Comparison of ENCODE assay signal across 3 cellular contexts in the genomic region with DNA sequence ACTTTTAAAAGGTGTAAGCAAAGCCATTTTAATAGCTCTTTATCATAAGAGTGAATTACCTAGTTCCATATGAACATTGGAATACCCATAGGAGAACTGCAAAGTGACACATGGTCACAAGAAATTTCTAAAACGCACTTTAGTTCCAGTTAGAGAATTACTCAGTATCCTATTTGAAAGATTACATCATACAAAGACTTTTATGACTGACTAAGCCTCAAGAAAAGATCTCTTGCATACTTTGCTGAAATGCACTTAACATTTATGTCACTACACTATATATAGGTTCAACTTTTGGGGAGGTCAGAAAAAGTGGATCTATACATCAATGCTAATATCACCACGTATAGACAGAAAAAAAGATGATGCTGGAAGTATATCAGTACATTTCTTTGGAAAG.
TF ChIP-seq lines count a peak whose summit lies in the region.

No MANE protein-coding gene starts in this region.

TF ChIP-seq in A549, 52 proteins besides CTCF, POLR2A, EP300 and RAD21 (continued from another document):
- TF ChIP-seq NPAS2 (CRISPR knock-in tag; IDR thresholded peaks at IDR 0.05; ENCODE audit: borderline replicate concordance) = no peak
- no peak for TF ChIP-seq RARB (CRISPR knock-in tag; IDR thresholded peaks at IDR 0.05)
- TF ChIP-seq EHMT2 (IDR thresholded peaks at IDR 0.05; ENCODE audit: low read depth) = no peak
- TF ChIP-seq MYC (IDR thresholded peaks at IDR 0.05; ENCODE audit: borderline replicate concordance, low read length) = no peak
- no peak for TF ChIP-seq FOSL2 (IDR thresholded peaks at IDR 0.05)
- TF ChIP-seq FOSL2 (CRISPR knock-in tag; IDR thresholded peaks at IDR 0.05) = peak; percentile 27; the same call in 1 of the 2 replicates

TF ChIP-seq in HEK293, 187 proteins besides CTCF, POLR2A, EP300 and RAD21 (continues in another document):
- TF ChIP-seq, protein P1, sequence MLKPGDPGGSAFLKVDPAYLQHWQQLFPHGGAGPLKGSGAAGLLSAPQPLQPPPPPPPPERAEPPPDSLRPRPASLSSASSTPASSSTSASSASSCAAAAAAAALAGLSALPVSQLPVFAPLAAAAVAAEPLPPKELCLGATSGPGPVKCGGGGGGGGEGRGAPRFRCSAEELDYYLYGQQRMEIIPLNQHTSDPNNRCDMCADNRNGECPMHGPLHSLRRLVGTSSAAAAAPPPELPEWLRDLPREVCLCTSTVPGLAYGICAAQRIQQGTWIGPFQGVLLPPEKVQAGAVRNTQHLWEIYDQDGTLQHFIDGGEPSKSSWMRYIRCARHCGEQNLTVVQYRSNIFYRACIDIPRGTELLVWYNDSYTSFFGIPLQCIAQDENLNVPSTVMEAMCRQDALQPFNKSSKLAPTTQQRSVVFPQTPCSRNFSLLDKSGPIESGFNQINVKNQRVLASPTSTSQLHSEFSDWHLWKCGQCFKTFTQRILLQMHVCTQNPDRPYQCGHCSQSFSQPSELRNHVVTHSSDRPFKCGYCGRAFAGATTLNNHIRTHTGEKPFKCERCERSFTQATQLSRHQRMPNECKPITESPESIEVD (tag by site-specific recombination; IDR thresholded peaks at IDR 0.05) = peak; percentile 97
- no peak for TF ChIP-seq ZFP69B (tag by site-specific recombination; IDR thresholded peaks at IDR 0.05)
- TF ChIP-seq ZBTB7A (tag by site-specific recombination; IDR thresholded peaks at IDR 0.05; ENCODE audit: low read depth) = no peak
- peak; percentile 84 for TF ChIP-seq ZNF629 (tag by site-specific recombination; IDR thresholded peaks at IDR 0.05)
- peak; percentile 78 for TF ChIP-seq ZNF366 (tag by site-specific recombination; conservative IDR thresholded peaks at IDR 0.05)
- TF ChIP-seq SCRT1 (tag by site-specific recombination; IDR thresholded peaks at IDR 0.05; ENCODE audit: borderline replicate concordance) = no peak
- TF ChIP-seq ZNF654 (tag by site-specific recombination; IDR thresholded peaks at IDR 0.05; ENCODE audit: low read depth) = no peak
- no peak for TF ChIP-seq GLI4 (tag by site-specific recombination; IDR thresholded peaks at IDR 0.05)
- no peak for TF ChIP-seq ZNF133 (tag by site-specific recombination; IDR thresholded peaks at IDR 0.05)
- no peak for TF ChIP-seq ZNF175 (tag by site-specific recombination; IDR thresholded peaks at IDR 0.05)
- no peak for TF ChIP-seq ZNF248 (tag by site-specific recombination; IDR thresholded peaks at IDR 0.05)
- TF ChIP-seq, protein P2, sequence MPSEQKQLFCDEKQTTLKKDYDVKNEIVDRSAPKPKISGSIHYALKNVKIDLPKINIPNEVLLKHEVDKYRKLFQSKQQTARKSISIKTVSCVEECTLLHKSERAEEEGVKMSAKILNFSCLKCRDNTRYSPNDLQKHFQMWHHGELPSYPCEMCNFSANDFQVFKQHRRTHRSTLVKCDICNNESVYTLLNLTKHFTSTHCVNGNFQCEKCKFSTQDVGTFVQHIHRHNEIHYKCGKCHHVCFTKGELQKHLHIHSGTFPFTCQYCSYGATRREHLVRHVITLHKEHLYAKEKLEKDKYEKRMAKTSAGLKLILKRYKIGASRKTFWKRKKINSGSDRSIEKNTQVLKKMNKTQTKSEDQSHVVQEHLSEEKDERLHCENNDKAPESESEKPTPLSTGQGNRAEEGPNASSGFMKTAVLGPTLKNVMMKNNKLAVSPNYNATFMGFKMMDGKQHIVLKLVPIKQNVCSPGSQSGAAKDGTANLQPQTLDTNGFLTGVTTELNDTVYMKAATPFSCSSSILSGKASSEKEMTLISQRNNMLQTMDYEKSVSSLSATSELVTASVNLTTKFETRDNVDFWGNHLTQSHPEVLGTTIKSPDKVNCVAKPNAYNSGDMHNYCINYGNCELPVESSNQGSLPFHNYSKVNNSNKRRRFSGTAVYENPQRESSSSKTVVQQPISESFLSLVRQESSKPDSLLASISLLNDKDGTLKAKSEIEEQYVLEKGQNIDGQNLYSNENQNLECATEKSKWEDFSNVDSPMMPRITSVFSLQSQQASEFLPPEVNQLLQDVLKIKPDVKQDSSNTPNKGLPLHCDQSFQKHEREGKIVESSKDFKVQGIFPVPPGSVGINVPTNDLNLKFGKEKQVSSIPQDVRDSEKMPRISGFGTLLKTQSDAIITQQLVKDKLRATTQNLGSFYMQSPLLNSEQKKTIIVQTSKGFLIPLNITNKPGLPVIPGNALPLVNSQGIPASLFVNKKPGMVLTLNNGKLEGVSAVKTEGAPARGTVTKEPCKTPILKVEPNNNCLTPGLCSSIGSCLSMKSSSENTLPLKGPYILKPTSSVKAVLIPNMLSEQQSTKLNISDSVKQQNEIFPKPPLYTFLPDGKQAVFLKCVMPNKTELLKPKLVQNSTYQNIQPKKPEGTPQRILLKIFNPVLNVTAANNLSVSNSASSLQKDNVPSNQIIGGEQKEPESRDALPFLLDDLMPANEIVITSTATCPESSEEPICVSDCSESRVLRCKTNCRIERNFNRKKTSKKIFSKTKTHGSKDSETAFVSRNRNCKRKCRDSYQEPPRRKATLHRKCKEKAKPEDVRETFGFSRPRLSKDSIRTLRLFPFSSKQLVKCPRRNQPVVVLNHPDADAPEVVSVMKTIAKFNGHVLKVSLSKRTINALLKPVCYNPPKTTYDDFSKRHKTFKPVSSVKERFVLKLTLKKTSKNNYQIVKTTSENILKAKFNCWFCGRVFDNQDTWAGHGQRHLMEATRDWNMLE (tag by site-specific recombination; conservative IDR thresholded peaks at IDR 0.05; ENCODE audit: low read depth) = peak; percentile 31; the same call in 1 of the 2 replicates
- TF ChIP-seq FEZF1 (tag by site-specific recombination; IDR thresholded peaks at IDR 0.05) = peak; percentile 80
- TF ChIP-seq ZNF660 (tag by site-specific recombination; IDR thresholded peaks at IDR 0.05) = peak; percentile 72; the same call in 1 of the 2 replicates
- TF ChIP-seq, protein P3, sequence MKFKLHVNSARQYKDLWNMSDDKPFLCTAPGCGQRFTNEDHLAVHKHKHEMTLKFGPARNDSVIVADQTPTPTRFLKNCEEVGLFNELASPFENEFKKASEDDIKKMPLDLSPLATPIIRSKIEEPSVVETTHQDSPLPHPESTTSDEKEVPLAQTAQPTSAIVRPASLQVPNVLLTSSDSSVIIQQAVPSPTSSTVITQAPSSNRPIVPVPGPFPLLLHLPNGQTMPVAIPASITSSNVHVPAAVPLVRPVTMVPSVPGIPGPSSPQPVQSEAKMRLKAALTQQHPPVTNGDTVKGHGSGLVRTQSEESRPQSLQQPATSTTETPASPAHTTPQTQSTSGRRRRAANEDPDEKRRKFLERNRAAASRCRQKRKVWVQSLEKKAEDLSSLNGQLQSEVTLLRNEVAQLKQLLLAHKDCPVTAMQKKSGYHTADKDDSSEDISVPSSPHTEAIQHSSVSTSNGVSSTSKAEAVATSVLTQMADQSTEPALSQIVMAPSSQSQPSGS (tag by site-specific recombination; IDR thresholded peaks at IDR 0.05; ENCODE audit: low read depth) = peak; percentile 88
- peak; percentile 41; the same call in 1 of the 2 replicates for TF ChIP-seq MYNN (tag by site-specific recombination; IDR thresholded peaks at IDR 0.05; ENCODE audit: borderline replicate concordance)
- peak; percentile 76 for TF ChIP-seq SP7 (tag by site-specific recombination; IDR thresholded peaks at IDR 0.05)
- 0 out of 2 replicates have a peak, but pooled peaks have one; percentile 37 for TF ChIP-seq IKZF3 (tag by site-specific recombination; IDR thresholded peaks at IDR 0.05)
- peak; percentile 41 for TF ChIP-seq SETDB1 (IDR thresholded peaks at IDR 0.05; ENCODE audit: insufficient read length, low read length)
- no peak for TF ChIP-seq ZNF394 (tag by site-specific recombination; IDR thresholded peaks at IDR 0.05; ENCODE audit: borderline replicate concordance)
- no peak for TF ChIP-seq MZF1 (tag by site-specific recombination; IDR thresholded peaks at IDR 0.05; ENCODE audit: borderline replicate concordance)
- TF ChIP-seq ZEB2 (tag by site-specific recombination; IDR thresholded peaks at IDR 0.05) = peak; percentile 67

TF ChIP-seq in K562, 482 proteins besides CTCF, POLR2A, EP300 and RAD21 (continued from another document):
- no peak for TF ChIP-seq CEBPG (CRISPR knock-in tag; IDR thresholded peaks at IDR 0.05)
- TF ChIP-seq CEBPG (tag; conservative IDR thresholded peaks at IDR 0.05 in 1 of 2, IDR thresholded peaks at IDR 0.05 in 1 of 2) = peak in 1 of 2 experiments; percentile 59; a peak in 1 of 4 replicates
- TF ChIP-seq, protein P4, sequence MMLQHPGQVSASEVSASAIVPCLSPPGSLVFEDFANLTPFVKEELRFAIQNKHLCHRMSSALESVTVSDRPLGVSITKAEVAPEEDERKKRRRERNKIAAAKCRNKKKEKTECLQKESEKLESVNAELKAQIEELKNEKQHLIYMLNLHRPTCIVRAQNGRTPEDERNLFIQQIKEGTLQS (IDR thresholded peaks at IDR 0.05) = peak; percentile 77
- TF ChIP-seq, protein P4 (CRISPR knock-in tag; conservative IDR thresholded peaks at IDR 0.05) = no peak
- TF ChIP-seq FOSL1 (tag; conservative IDR thresholded peaks at IDR 0.05) = 0 out of 2 replicates have a peak, but pooled peaks have one; percentile 11
- TF ChIP-seq CEBPB (tag; IDR thresholded peaks at IDR 0.05) = 0 out of 2 replicates have a peak, but pooled peaks have one; percentile 29
